Comparison of ENCODE assay signal across 26 cellular contexts in the genomic region with DNA sequence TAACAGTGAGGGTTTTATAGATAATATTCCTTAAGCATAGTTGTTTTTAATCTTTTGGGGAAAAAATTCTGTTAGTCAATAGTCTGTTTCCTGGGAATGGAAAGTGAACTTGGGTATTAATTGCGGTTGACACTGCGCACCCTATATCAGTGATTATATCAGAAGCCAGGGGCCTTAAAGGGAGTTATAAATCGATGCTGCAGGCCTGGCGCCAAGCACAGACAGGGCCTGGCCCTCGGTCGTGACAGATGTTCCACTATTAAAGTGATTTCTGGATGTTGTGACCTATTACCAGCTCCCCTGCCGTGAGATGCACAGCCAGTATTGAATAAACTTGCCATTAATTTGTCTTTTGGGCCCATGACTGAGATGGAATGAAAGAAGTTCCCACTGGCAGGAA. TPM values are rescaled to one million over a fixed set of nuclear protein-coding genes. Genes with fewer than 3 reads are reported as not detected.
"Had no signal": no experiment of that assay in that cellular context is flagged by ENCODE, and none has a peak within 500 bp of the region (broad histone marks: within the 10 kb centered on the region; RNA-seq: fewer than 3 reads in every experiment).

No MANE protein-coding gene starts in this region.

- DNase-seq: activated B cell treated with CpG ODN at 0.5 μM for 24 hours; activated CD4-positive, alpha-beta T cell treated with anti-CD3 and anti-CD28 coated beads for 36 hours; activated CD4-positive, alpha-beta T cell treated with anti-CD3 and anti-CD28 coated beads, Interleukin-2, amount 50 U/mL, for 4 hours; activated CD8-positive, alpha-beta memory T cell treated with anti-CD3 and anti-CD28 coated beads for 24 hours; activated CD8-positive, alpha-beta memory T cell treated with anti-CD3 and anti-CD28 coated beads, Interleukin-2, amount 50 U/mL, for 4 hours; activated naive CD4-positive, alpha-beta T cell; activated T-cell treated with anti-CD3 and anti-CD28 coated beads, Interleukin-2, amount 50 U/mL, for 24 hours; cerebellar nuclear complex; endodermal cell; head of caudate nucleus; hypothalamus; islet precursor cell; left cardiac atrium; mesendoderm; naive B cell; stimulated activated CD4-positive, alpha-beta T cell treated with anti-CD3 and anti-CD28 coated beads, Interleukin-2, amount 100 ng/mL, for 48 hours; stimulated activated CD8-positive, alpha-beta memory T cell treated with anti-CD3 and anti-CD28 coated beads, Interleukin-4, amount 100 ng/mL, for 48 hours; stimulated activated naive B cell treated with anti-CD40 and anti-IgM and Interleukin-4, amounts not matched to agents 10 μg/mL and 1 μg/mL and 100 μg/mL, for 72 hours; testis; trophoblast cell; uterus had no signal

- H3K9me3 Mint-ChIP-seq: activated B cell treated with CpG ODN at 0.5 μM for 24 hours; activated T-helper 17 cell treated with anti-CD3 and anti-CD28 coated beads, Interleukin-2, amount 50 U/mL, for 72 hours; endodermal cell; stimulated activated naive B cell treated with anti-CD40 and anti-IgM and Interleukin-4, amounts not matched to agents 10 μg/mL and 1 μg/mL and 100 μg/mL, for 72 hours had no signal

- H3K27me3 Mint-ChIP-seq: activated B cell treated with CpG ODN at 0.5 μM for 24 hours; activated CD4-positive, alpha-beta T cell treated with anti-CD3 and anti-CD28 coated beads for 36 hours; activated T-cell treated with anti-CD3 and anti-CD28 coated beads, Interleukin-2, amount 50 U/mL, for 24 hours; activated T-helper 17 cell treated with anti-CD3 and anti-CD28 coated beads, Interleukin-2, amount 50 U/mL, for 72 hours; naive B cell; stimulated activated naive B cell treated with anti-CD40 and anti-IgM and Interleukin-4, amounts not matched to agents 10 μg/mL and 1 μg/mL and 100 μg/mL, for 72 hours had no signal

- H3K27me3 ChIP-seq: gastroesophageal sphincter, testis, uterus had no signal

- H3K4me3 Mint-ChIP-seq: activated B cell treated with CpG ODN at 0.5 μM for 24 hours; activated CD4-positive, alpha-beta T cell treated with anti-CD3 and anti-CD28 coated beads for 36 hours; activated naive CD8-positive, alpha-beta T cell; activated T-cell treated with anti-CD3 and anti-CD28 coated beads, Interleukin-2, amount 50 U/mL, for 24 hours; activated T-helper 17 cell treated with anti-CD3 and anti-CD28 coated beads, Interleukin-2, amount 50 U/mL, for 72 hours; endodermal cell; naive B cell; stimulated activated naive B cell treated with anti-CD40 and anti-IgM and Interleukin-4, amounts not matched to agents 10 μg/mL and 1 μg/mL and 100 μg/mL, for 72 hours had no signal

- H3K27ac ChIP-seq: coronary artery, gastroesophageal sphincter, testis, uterus had no signal

- H3K27ac Mint-ChIP-seq: activated B cell treated with CpG ODN at 0.5 μM for 24 hours; activated CD4-positive, alpha-beta T cell treated with anti-CD3 and anti-CD28 coated beads for 36 hours; activated naive CD8-positive, alpha-beta T cell; activated T-cell treated with anti-CD3 and anti-CD28 coated beads, Interleukin-2, amount 50 U/mL, for 24 hours; activated T-helper 17 cell treated with anti-CD3 and anti-CD28 coated beads, Interleukin-2, amount 50 U/mL, for 72 hours; endodermal cell; naive B cell; progenitor cell of endocrine pancreas; stimulated activated naive B cell treated with anti-CD40 and anti-IgM and Interleukin-4, amounts not matched to agents 10 μg/mL and 1 μg/mL and 100 μg/mL, for 72 hours had no signal

- ATAC-seq: activated CD4-positive, alpha-beta T cell treated with anti-CD3 and anti-CD28 coated beads for 36 hours; activated T-helper 17 cell treated with anti-CD3 and anti-CD28 coated beads, Interleukin-2, amount 50 U/mL, for 72 hours; gastroesophageal sphincter; stimulated activated naive B cell treated with anti-CD40 and anti-IgM and Interleukin-4, amounts not matched to agents 10 μg/mL and 1 μg/mL and 100 μg/mL, for 72 hours had no signal

- H3K9me3 ChIP-seq: gastroesophageal sphincter, testis, uterus had no signal

- H3K4me1 Mint-ChIP-seq: activated B cell treated with CpG ODN at 0.5 μM for 24 hours; activated CD4-positive, alpha-beta T cell treated with anti-CD3 and anti-CD28 coated beads for 36 hours; activated T-helper 17 cell treated with anti-CD3 and anti-CD28 coated beads, Interleukin-2, amount 50 U/mL, for 72 hours; endodermal cell; naive B cell; stimulated activated naive B cell treated with anti-CD40 and anti-IgM and Interleukin-4, amounts not matched to agents 10 μg/mL and 1 μg/mL and 100 μg/mL, for 72 hours had no signal

- H3K36me3 Mint-ChIP-seq: activated naive CD8-positive, alpha-beta T cell; naive B cell; stimulated activated naive B cell treated with anti-CD40 and anti-IgM and Interleukin-4, amounts not matched to agents 10 μg/mL and 1 μg/mL and 100 μg/mL, for 72 hours had no signal

- H3K4me3 ChIP-seq: coronary artery, gastroesophageal sphincter, testis, uterus had no signal

- H3K4me1 ChIP-seq: testis, uterus had no signal

- H3K36me3 ChIP-seq: gastroesophageal sphincter, uterus had no signal

RNA-seq across cellular contexts. Expression of gene KITLG, which starts 45.0 kb away (rescaled TPM):
- total RNA-seq: activated B cell treated with CpG ODN at 0.5 μM for 24 hours had no signal
